8 cellular contexts compared by ENCODE assay signal in the genomic region with DNA sequence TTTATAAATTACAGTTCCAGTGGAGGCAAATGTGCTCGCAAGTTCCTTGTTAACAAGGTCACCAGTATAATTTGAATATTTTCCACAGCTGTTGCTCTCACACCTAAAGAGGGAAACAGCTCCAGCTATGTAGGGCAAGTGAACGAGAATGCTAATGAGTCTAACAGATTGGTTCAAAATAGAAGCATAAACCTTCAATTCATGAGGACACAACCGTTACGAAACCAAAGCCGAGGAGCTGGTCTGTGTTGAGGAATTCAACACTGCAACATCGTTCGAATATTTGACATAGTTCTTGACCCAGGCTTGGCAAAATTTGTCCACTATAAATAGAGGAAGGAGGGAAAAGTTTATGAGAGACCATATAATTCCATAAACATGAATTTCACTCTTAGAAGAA.
DNase-seq lines count a peak whose midpoint lies in the region; ATAC-seq and TF ChIP-seq lines count a peak whose summit lies in the region.

No MANE protein-coding gene starts in this region.

- no peak overlapping the region for H3K4me3 Mint-ChIP-seq in activated CD8-positive, alpha-beta memory T cell treated with anti-CD3 and anti-CD28 coated beads, Interleukin-2, amount 10 ng/mL, durations not matched to agents 7 days and 5 days

- no peaks in the 10 kb centered on the region for H3F3A ChIP-seq in smooth muscle cell (ENCODE audit: low read depth)

- H3K27me3 ChIP-seq in smooth muscle cell (ENCODE audit: low read depth) = no peaks in the 10 kb centered on the region

- H3K4me3 ChIP-seq in smooth muscle cell = no peak overlapping the region

- H3K27me3 Mint-ChIP-seq in activated CD8-positive, alpha-beta memory T cell treated with anti-CD3 and anti-CD28 coated beads, Interleukin-2, amount 10 ng/mL, durations not matched to agents 7 days and 5 days = peaks cover 3% of the 10 kb centered on the region

- H3K4me1 Mint-ChIP-seq in activated CD8-positive, alpha-beta memory T cell treated with anti-CD3 and anti-CD28 coated beads, Interleukin-2, amount 10 ng/mL, durations not matched to agents 7 days and 5 days = peaks cover 17% of the 10 kb centered on the region

- H3K9me3 Mint-ChIP-seq in activated CD8-positive, alpha-beta memory T cell treated with anti-CD3 and anti-CD28 coated beads, Interleukin-2, amount 10 ng/mL, durations not matched to agents 7 days and 5 days (ENCODE audit: low read depth) = peaks cover 2% of the 10 kb centered on the region

- no peaks in the 10 kb centered on the region for H3K4me1 ChIP-seq in smooth muscle cell (ENCODE audit: low read depth)

- CTCF ChIA-PET in activated CD8-positive, alpha-beta memory T cell treated with anti-CD3 and anti-CD28 coated beads, Interleukin-2, amount 10 ng/mL, durations not matched to agents 7 days and 5 days (lab: Charles Lee) = interaction anchor here (1.3 to 1.6 kb wide), 3 partner anchors 11 to 1041 kb away, joined by 3 to 4 read pairs (median 4); no protein-coding TSS in a partner anchor

- no peaks in the 10 kb centered on the region for H3K79me2 ChIP-seq in smooth muscle cell (ENCODE audit: low read depth)

- peaks cover 9% of the 10 kb centered on the region for H3K36me3 Mint-ChIP-seq in activated CD8-positive, alpha-beta memory T cell treated with anti-CD3 and anti-CD28 coated beads, Interleukin-2, amount 10 ng/mL, durations not matched to agents 7 days and 5 days

- peak overlapping the region; percentile 65 for H3K4me2 ChIP-seq in smooth muscle cell

- ATAC-seq in GM19328 (IDR thresholded peaks at IDR 0.05; ENCODE audit: unreplicated experiment) (peak; percentile 44), HG03354 (IDR thresholded peaks at IDR 0.05; ENCODE audit: poor library complexity, severe bottlenecking, unreplicated experiment) (peak; percentile 60)
- no peak for ATAC-seq in activated CD8-positive, alpha-beta memory T cell treated with anti-CD3 and anti-CD28 coated beads, Interleukin-2, amount 10 ng/mL, durations not matched to agents 7 days and 5 days

- H3K9me3 ChIP-seq in smooth muscle cell (replicated peaks; ENCODE audit: low read depth) = peaks cover 5% of the 10 kb centered on the region

- no peak overlapping the region for H2AFZ ChIP-seq in smooth muscle cell (ENCODE audit: low read depth)

- H3K27ac Mint-ChIP-seq in activated CD8-positive, alpha-beta memory T cell treated with anti-CD3 and anti-CD28 coated beads, Interleukin-2, amount 10 ng/mL, durations not matched to agents 7 days and 5 days = no peak overlapping the region

- peak overlapping the region; percentile 14 for H3K9ac ChIP-seq in smooth muscle cell (ENCODE audit: low read depth)

- peak; percentile 30 for DNase-seq in epidermal melanocyte (ENCODE audit: insufficient read length, low spot score)
- no peak for DNase-seq in smooth muscle cell (lab: John Stamatoyannopoulos, UW; ENCODE audit: unreplicated experiment)
- no peak for DNase-seq in activated CD8-positive, alpha-beta memory T cell treated with anti-CD3 and anti-CD28 coated beads, Interleukin-2, amount 10 ng/mL, durations not matched to agents 7 days and 5 days
- no peak for DNase-seq in stimulated activated CD4-positive, alpha-beta T cell treated with anti-CD3 and anti-CD28 coated beads, Interleukin-2, amount 100 ng/mL, for 24 hours
- no peak for DNase-seq in pons (ENCODE audit: low spot score)
- no peak for DNase-seq in anterior cingulate cortex (lab: John Stamatoyannopoulos, UW)

- no peaks in the 10 kb centered on the region for H4K20me1 ChIP-seq in smooth muscle cell (ENCODE audit: low read depth)

- H3K27ac ChIP-seq in smooth muscle cell (ENCODE audit: low read depth) = peak overlapping the region; percentile 66

- H3K36me3 ChIP-seq in smooth muscle cell (ENCODE audit: low read depth) = no peaks in the 10 kb centered on the region

- no peak for TF ChIP-seq CTCF in smooth muscle cell (IDR thresholded peaks at IDR 0.05; ENCODE audit: borderline replicate concordance, insufficient read depth, poor library complexity, severe bottlenecking)

- WGBS in smooth muscle cell (ENCODE audit: low lambda C conversion rate) = 40% methylated on average over 7 of the region's 7 CpGs
